ENCODE assay signal across 8 cellular contexts in the genomic region with DNA sequence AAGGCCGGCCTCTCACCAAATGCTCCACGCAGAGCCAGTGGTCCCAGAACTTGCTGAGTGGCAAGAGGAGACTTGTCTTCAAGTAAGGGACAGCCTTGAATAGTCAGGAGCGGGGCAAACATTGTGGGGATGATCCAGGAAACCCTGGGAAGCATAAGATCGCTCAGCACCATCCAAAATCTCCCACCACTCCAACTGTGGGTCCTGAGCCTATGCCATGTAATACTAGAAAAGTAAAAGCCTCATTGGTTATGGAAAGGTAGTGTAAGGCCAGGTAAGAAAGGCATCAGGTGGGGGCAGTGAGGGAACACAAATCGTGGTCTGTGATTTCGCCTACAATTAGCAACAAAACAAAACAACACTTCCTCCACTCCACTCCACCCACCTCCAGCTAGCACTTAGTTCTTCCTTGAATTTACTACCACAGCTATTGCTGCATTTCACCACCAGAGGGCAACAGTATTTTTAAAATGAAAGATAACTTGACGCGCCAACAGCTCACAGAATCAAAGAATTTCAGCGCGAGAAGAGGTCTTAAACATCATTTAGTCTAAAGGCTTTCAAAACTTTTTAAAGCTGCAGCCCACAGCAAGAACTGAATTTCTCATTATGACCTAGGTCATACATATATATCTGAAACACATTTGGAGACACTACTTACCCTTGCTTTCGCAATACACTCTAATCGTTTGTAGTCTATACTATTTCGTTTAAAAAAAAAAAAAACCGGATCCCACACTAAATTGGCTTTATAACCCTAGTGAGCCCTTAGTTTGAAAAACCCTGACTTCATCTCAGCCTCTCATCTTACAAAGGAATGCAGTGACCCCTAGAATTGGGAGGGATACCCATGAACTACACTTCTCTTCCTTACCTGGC. TPM values are rescaled to one million over a fixed set of nuclear protein-coding genes. Genes with fewer than 3 reads are reported as not detected.
DNase-seq lines count a peak whose midpoint lies in the region; ATAC-seq and TF ChIP-seq lines count a peak whose summit lies in the region.

No MANE protein-coding gene starts in this region.

- peaks cover 5% of the 10 kb centered on the region for H3K36me3 Mint-ChIP-seq in activated T-helper 17 cell treated with anti-CD3 and anti-CD28 coated beads, Interleukin-2, amount 50 U/mL, for 72 hours (ENCODE audit: low read depth)
- H3K36me3 Mint-ChIP-seq in osteocyte (ENCODE audit: unreplicated experiment) = peaks cover 3% of the 10 kb centered on the region

- DNase-seq in EL (peak; percentile 75), GM20000 (ENCODE audit: low spot score) (peak; percentile 85), NOMO-1 treated with DMSO at 0.1 percent for 48 hours (lab: John Stamatoyannopoulos, UW; ENCODE audit: unreplicated experiment) (peak; percentile 85), foreskin keratinocyte (peak in 1 of 2 donors; percentile 36), osteocyte (ENCODE audit: extremely low spot score, unreplicated experiment) (no peak), islet precursor cell (no peak)

- no peak overlapping the region for H3K27ac ChIP-seq in foreskin keratinocyte

- no peaks in the 10 kb centered on the region for H3K9me3 Mint-ChIP-seq in activated T-helper 17 cell treated with anti-CD3 and anti-CD28 coated beads, Interleukin-2, amount 50 U/mL, for 72 hours
- H3K9me3 Mint-ChIP-seq in osteocyte (ENCODE audit: unreplicated experiment) = no peaks in the 10 kb centered on the region

- H3K4me1 ChIP-seq in foreskin keratinocyte = no peaks in the 10 kb centered on the region

- H3K4me3 Mint-ChIP-seq in activated T-helper 17 cell treated with anti-CD3 and anti-CD28 coated beads, Interleukin-2, amount 50 U/mL, for 72 hours = peak overlapping the region; percentile 31
- no peak overlapping the region for H3K4me3 Mint-ChIP-seq in osteocyte (ENCODE audit: unreplicated experiment)

- TF ChIP-seq CTCF in GM20000 (IDR thresholded peaks at IDR 0.05; ENCODE audit: extremely low read depth, missing control alignments) (peak; percentile 78), foreskin keratinocyte (conservative IDR thresholded peaks at IDR 0.05) (peak; percentile 84), osteocyte (IDR thresholded peaks at IDR 0.05) (peak; percentile 82)

- H3K4me1 Mint-ChIP-seq in activated T-helper 17 cell treated with anti-CD3 and anti-CD28 coated beads, Interleukin-2, amount 50 U/mL, for 72 hours = peaks cover 22% of the 10 kb centered on the region
- H3K4me1 Mint-ChIP-seq in osteocyte (ENCODE audit: unreplicated experiment) = peaks cover 54% of the 10 kb centered on the region

- peak; percentile 55 for ATAC-seq in HG03565 (IDR thresholded peaks at IDR 0.05; ENCODE audit: unreplicated experiment)
- ATAC-seq in activated T-helper 17 cell treated with anti-CD3 and anti-CD28 coated beads, Interleukin-2, amount 50 U/mL, for 72 hours (replicated peaks) = peak; percentile 13
- peak; percentile 36 for ATAC-seq in foreskin keratinocyte

- H3K27ac Mint-ChIP-seq in activated T-helper 17 cell treated with anti-CD3 and anti-CD28 coated beads, Interleukin-2, amount 50 U/mL, for 72 hours = peak overlapping the region; percentile 98
- no peak overlapping the region for H3K27ac Mint-ChIP-seq in osteocyte (ENCODE audit: unreplicated experiment)

- no peaks in the 10 kb centered on the region for H3K27me3 Mint-ChIP-seq in activated T-helper 17 cell treated with anti-CD3 and anti-CD28 coated beads, Interleukin-2, amount 50 U/mL, for 72 hours
- H3K27me3 Mint-ChIP-seq in osteocyte (ENCODE audit: unreplicated experiment) = no peaks in the 10 kb centered on the region

- H3K27me3 ChIP-seq in foreskin keratinocyte = peaks cover 5% of the 10 kb centered on the region

RNA-seq across cellular contexts. Expression of a gene that starts 4.5 kb away (rescaled TPM):
- not detected for total RNA-seq in activated T-helper 17 cell treated with anti-CD3 and anti-CD28 coated beads, Interleukin-2, amount 50 U/mL, for 72 hours
- total RNA-seq in foreskin keratinocyte = not detected in 2 replicates
- 0.04 TPM in 1 of 2 replicates, not detected in the other for polyA plus RNA-seq in foreskin keratinocyte
- 2.4 and 2.8 TPM in 2 replicates for total RNA-seq in osteocyte

RNA-seq across cellular contexts. Expression of a gene that starts 55.3 kb away (rescaled TPM):
- total RNA-seq in activated T-helper 17 cell treated with anti-CD3 and anti-CD28 coated beads, Interleukin-2, amount 50 U/mL, for 72 hours = 10 to 100 TPM; 11.9 to 14.9 TPM
- total RNA-seq in foreskin keratinocyte (7.8 and 11.0 TPM in 2 replicates), osteocyte (4.0 and 7.3 TPM in 2 replicates)
- polyA plus RNA-seq in foreskin keratinocyte = 7.9 and 11.4 TPM in 2 replicates

Comparison
In these comparisons a context has a peak if more than half of its experiments do, and no peak if none do; other contexts are left out.
1. DNase-seq: peak in EL (single experiment), GM20000 (single experiment) and NOMO-1 treated with DMSO at 0.1 percent for 48 hours (single experiment); none in osteocyte (single experiment) and islet precursor cell (single experiment).
2. Peak in every context shown above with its lines, with median percentiles within 50 percentile points of each other: CTCF ChIP-seq and ATAC-seq.